2 cellular contexts compared by ENCODE assay signal in genomic region chr22:21960200-21961126, GRCh38.
TF ChIP-seq lines count a peak whose summit lies in the region.

No MANE protein-coding gene starts in this region.

TF ChIP-seq in HepG2, 621 proteins besides CTCF, POLR2A, EP300 and RAD21:
- TF ChIP-seq FOXO4 (CRISPR knock-in tag; conservative IDR thresholded peaks at IDR 0.05) = 0 out of 2 replicates have a peak, but pooled peaks have one; percentile 17
- no peak for TF ChIP-seq SKI (IDR thresholded peaks at IDR 0.05; ENCODE audit: partially characterized antibody)
- TF ChIP-seq ZNF124 (CRISPR knock-in tag; IDR thresholded peaks at IDR 0.05) = no peak
- TF ChIP-seq AGO2 (optimal IDR thresholded peaks at IDR 0.05; ENCODE audit: low read depth, low read length) = peak; percentile 20
- TF ChIP-seq HOXA9 (CRISPR knock-in tag; IDR thresholded peaks at IDR 0.05; ENCODE audit: borderline replicate concordance) = no peak
- no peak for TF ChIP-seq SKIL (CRISPR knock-in tag; IDR thresholded peaks at IDR 0.05; ENCODE audit: borderline replicate concordance)
- TF ChIP-seq GRHL1 (CRISPR knock-in tag; conservative IDR thresholded peaks at IDR 0.05) = no peak
- TF ChIP-seq HOXA7 (CRISPR knock-in tag; IDR thresholded peaks at IDR 0.05) = no peak
- TF ChIP-seq JDP2 (CRISPR knock-in tag; IDR thresholded peaks at IDR 0.05; ENCODE audit: borderline replicate concordance) = no peak
- TF ChIP-seq RBM22 (optimal IDR thresholded peaks at IDR 0.05; ENCODE audit: low read length) = peak; percentile 61
- TF ChIP-seq AKAP8 (CRISPR knock-in tag; IDR thresholded peaks at IDR 0.05) = peak; percentile 65; the same call in 1 of the 2 replicates

TF ChIP-seq in WTC11, 78 proteins besides CTCF, POLR2A, EP300 and RAD21:
- no peak for TF ChIP-seq NFYB (CRISPR knock-in tag; conservative IDR thresholded peaks at IDR 0.05; ENCODE audit: low read depth)
- no peak for TF ChIP-seq MXD4 (CRISPR knock-in tag; IDR thresholded peaks at IDR 0.05; ENCODE audit: borderline replicate concordance)
- no peak for TF ChIP-seq NFATC4 (CRISPR knock-in tag; IDR thresholded peaks at IDR 0.05)
- no peak for TF ChIP-seq ERG (CRISPR knock-in tag; IDR thresholded peaks at IDR 0.05)
- 0 out of 2 replicates have a peak, but pooled peaks have one; percentile 41 for TF ChIP-seq KAT7 (CRISPR knock-in tag; IDR thresholded peaks at IDR 0.05; ENCODE audit: borderline replicate concordance)
- TF ChIP-seq USF1 (CRISPR knock-in tag; IDR thresholded peaks at IDR 0.05) = no peak
- no peak for TF ChIP-seq PRDM15 (CRISPR knock-in tag; IDR thresholded peaks at IDR 0.05)
